Comparison of ENCODE assay signal across 10 cellular contexts in genomic region chrX:97399400-97399799, GRCh38.
DNase-seq lines count a peak whose midpoint lies in the region; ATAC-seq and TF ChIP-seq lines count a peak whose summit lies in the region.
"Had no signal": no experiment of that assay in that cellular context is flagged by ENCODE, and none has a peak within 500 bp of the region (broad histone marks: within the 10 kb centered on the region; RNA-seq: fewer than 3 reads in every experiment).

No MANE protein-coding gene starts in this region.

- no peaks in the 10 kb centered on the region for H3K9me3 ChIP-seq in adrenal gland (replicated peaks in 1 of 3)
- H3K9me3 ChIP-seq: spleen had no signal

- TF ChIP-seq POLR2A in lower leg skin (IDR thresholded peaks at IDR 0.05) (no peak), adrenal gland (IDR thresholded peaks at IDR 0.05) (no peak)

- no peaks in the 10 kb centered on the region for H3K27me3 ChIP-seq in adrenal gland
- H3K27me3 ChIP-seq: spleen had no signal

- ATAC-seq in GM19468 (IDR thresholded peaks at IDR 0.05; ENCODE audit: extremely low read depth, unreplicated experiment) = peak; percentile 12
- ATAC-seq: T-cell had no signal

- H3K4me3 ChIP-seq in lower leg skin (ENCODE audit: low read depth, poor library complexity, severe bottlenecking) (no peak overlapping the region), adrenal gland (no peak overlapping the region)
- H3K4me3 ChIP-seq: spleen had no signal

- H3K27ac ChIP-seq in epithelial cell of prostate (peak overlapping the region; percentile 17), adrenal gland (no peak overlapping the region)
- H3K27ac ChIP-seq: spleen had no signal

- WGBS in lower leg skin, 2 donors = 43 to 51% methylated on average over 2 of the region's 2 CpGs
- 37 to 40% (median 38%) methylated on average over 2 of the region's 2 CpGs for WGBS in adrenal gland, 4 donors

- H3K36me3 ChIP-seq in adrenal gland (replicated peaks in 1 of 2) = no peaks in the 10 kb centered on the region
- H3K36me3 ChIP-seq: spleen had no signal

- H3K4me1 ChIP-seq in adrenal gland (replicated peaks in 1 of 2) = peaks cover 0 to 3% of the 10 kb centered on the region in 2 donors
- H3K4me1 ChIP-seq: spleen had no signal

- DNase-seq in EL (peak; percentile 70), HS-5 (ENCODE audit: low read depth) (peak; percentile 16), epithelial cell of prostate (ENCODE audit: low read depth, low spot score) (no peak), lower leg skin (ENCODE audit: low spot score in 2 of 2) (no peak), HEK293T (ENCODE audit: extremely low spot score) (no peak), adrenal gland (no peak), AML-193 (lab: John Stamatoyannopoulos, UW) (no peak)
- DNase-seq: spleen, T-cell had no signal

- TF ChIP-seq CTCF in lower leg skin (IDR thresholded peaks at IDR 0.05) = no peak
- TF ChIP-seq CTCF in adrenal gland (IDR thresholded peaks at IDR 0.05) = no peak

- intact Hi-C loops in lower leg skin (cut with DNase I; ENCODE audit: low total_unique reads) = no loop called here
- intact Hi-C loops in adrenal gland (cut with DNase I) = no loop called here

- POLR2A ChIA-PET in HEK293T (lab: Yijun Ruan, JAX) = no interaction called here

- CTCF ChIA-PET in HEK293T (lab: Yijun Ruan, JAX) = no interaction called here

TF ChIP-seq in HEK293T, 16 proteins besides CTCF, POLR2A, EP300 and RAD21:
- TF ChIP-seq BHLHE40 (IDR thresholded peaks at IDR 0.05; ENCODE audit: borderline replicate concordance) = no peak
- TF ChIP-seq SUZ12 (IDR thresholded peaks at IDR 0.05) = no peak
- no peak for TF ChIP-seq CTBP1 (IDR thresholded peaks at IDR 0.05; ENCODE audit: borderline replicate concordance)
- TF ChIP-seq HDGF (IDR thresholded peaks at IDR 0.05; ENCODE audit: borderline replicate concordance) = no peak
- no peak for TF ChIP-seq FOXM1 (IDR thresholded peaks at IDR 0.05; ENCODE audit: borderline replicate concordance)
- TF ChIP-seq PKNOX1 (IDR thresholded peaks at IDR 0.05) = no peak
- TF ChIP-seq TARDBP (IDR thresholded peaks at IDR 0.05) = no peak
- no peak for TF ChIP-seq SP1 (IDR thresholded peaks at IDR 0.05)
- no peak for TF ChIP-seq ZNF384 (IDR thresholded peaks at IDR 0.05)
- TF ChIP-seq FOXK2 (IDR thresholded peaks at IDR 0.05) = no peak
- no peak for TF ChIP-seq L3MBTL2 (conservative IDR thresholded peaks at IDR 0.05)
- TF ChIP-seq LEF1 (IDR thresholded peaks at IDR 0.05; ENCODE audit: borderline replicate concordance) = no peak
TF ChIP-seq in HEK293T: peak in this region for 0.

Comparison
In these comparisons a context has a peak if more than half of its experiments do, and no peak if none do; other contexts are left out.
1. DNase-seq: peak in EL (single experiment) and HS-5 (single experiment); none in epithelial cell of prostate (single experiment), lower leg skin (0 of 2), HEK293T (single experiment), adrenal gland (0 of 7) and AML-193 (0 of 2).